Comparison of ENCODE assay signal across 1 cellular context in the genomic region with DNA sequence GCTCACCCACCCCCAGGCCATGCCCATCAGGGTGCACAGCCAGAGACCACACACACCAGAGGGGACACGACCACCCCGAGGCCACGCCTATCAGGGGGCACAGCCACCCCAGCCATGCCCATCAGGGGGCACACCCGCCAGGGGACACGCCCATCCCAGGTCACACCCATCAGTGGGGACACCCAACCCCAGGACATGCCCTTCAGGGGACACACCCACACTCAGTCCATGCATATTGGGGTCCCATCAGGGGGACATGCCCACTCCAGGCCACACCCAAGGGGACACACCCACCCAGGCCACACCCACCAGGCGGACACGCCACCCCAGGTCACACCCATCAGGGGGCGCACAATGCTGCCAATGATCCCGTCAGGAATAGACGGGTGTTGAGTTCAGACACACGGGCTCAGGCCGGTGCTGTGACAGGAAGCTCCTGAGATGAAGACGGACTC.
TF ChIP-seq lines count a peak whose summit lies in the region.

No MANE protein-coding gene starts in this region.

TF ChIP-seq in IMR-90, 13 proteins besides CTCF, POLR2A, EP300 and RAD21 (continued from another document):
- TF ChIP-seq, protein P1, sequence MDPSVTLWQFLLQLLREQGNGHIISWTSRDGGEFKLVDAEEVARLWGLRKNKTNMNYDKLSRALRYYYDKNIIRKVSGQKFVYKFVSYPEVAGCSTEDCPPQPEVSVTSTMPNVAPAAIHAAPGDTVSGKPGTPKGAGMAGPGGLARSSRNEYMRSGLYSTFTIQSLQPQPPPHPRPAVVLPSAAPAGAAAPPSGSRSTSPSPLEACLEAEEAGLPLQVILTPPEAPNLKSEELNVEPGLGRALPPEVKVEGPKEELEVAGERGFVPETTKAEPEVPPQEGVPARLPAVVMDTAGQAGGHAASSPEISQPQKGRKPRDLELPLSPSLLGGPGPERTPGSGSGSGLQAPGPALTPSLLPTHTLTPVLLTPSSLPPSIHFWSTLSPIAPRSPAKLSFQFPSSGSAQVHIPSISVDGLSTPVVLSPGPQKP (IDR thresholded peaks at IDR 0.05; ENCODE audit: borderline replicate concordance, low read depth, low read length), result no peak
- TF ChIP-seq RFX5 (IDR thresholded peaks at IDR 0.05; ENCODE audit: low read depth, low read length), result no peak
- TF ChIP-seq, protein P2, sequence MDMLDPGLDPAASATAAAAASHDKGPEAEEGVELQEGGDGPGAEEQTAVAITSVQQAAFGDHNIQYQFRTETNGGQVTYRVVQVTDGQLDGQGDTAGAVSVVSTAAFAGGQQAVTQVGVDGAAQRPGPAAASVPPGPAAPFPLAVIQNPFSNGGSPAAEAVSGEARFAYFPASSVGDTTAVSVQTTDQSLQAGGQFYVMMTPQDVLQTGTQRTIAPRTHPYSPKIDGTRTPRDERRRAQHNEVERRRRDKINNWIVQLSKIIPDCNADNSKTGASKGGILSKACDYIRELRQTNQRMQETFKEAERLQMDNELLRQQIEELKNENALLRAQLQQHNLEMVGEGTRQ (IDR thresholded peaks at IDR 0.05; ENCODE audit: low read depth, low read length), result no peak
- no peak for TF ChIP-seq RCOR1 (IDR thresholded peaks at IDR 0.05; ENCODE audit: insufficient replicate concordance, low read length)
- no peak for TF ChIP-seq FOS (IDR thresholded peaks at IDR 0.05; ENCODE audit: low read depth, low read length)
- no peak for TF ChIP-seq MAZ (IDR thresholded peaks at IDR 0.05; ENCODE audit: borderline replicate concordance, low read depth, low read length)
- no peak for TF ChIP-seq BHLHE40 (IDR thresholded peaks at IDR 0.05; ENCODE audit: low read depth, low read length)
- no peak for TF ChIP-seq CHD1 (IDR thresholded peaks at IDR 0.05; ENCODE audit: low read depth, low read length)
